Comparison of ENCODE assay signal across 26 cellular contexts in the genomic region with DNA sequence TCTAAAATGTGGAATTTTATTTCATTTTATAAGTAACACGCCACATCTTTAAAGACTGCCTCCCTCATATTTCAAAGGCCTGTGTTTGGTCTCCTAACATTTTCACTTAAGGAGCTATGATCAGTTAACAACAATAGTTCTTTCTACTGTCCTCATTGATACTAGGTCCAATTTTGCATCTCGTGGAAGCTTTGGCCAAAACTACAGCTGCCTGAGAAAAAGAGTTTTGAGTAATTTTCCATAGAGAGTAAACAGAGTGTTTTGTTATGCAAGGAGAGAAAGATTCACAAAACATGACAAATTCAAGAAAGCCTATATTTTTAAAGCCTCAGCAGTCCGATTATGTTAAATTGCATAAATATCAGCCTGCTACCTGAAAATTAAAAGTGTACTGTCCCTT. TPM values are rescaled to one million over a fixed set of nuclear protein-coding genes. Genes with fewer than 3 reads are reported as not detected.
DNase-seq lines count a peak whose midpoint lies in the region; ATAC-seq and TF ChIP-seq lines count a peak whose summit lies in the region.
"Had no signal": no experiment of that assay in that cellular context is flagged by ENCODE, and none has a peak within 500 bp of the region (broad histone marks: within the 10 kb centered on the region; RNA-seq: fewer than 3 reads in every experiment).

No MANE protein-coding gene starts in this region.

- no peak overlapping the region for H3K18ac ChIP-seq in mesenchymal stem cell (ENCODE audit: low read depth in 1 of 2, low read length in 2 of 2)

- no peak overlapping the region for H2AK5ac ChIP-seq in mesenchymal stem cell (ENCODE audit: low read length, severe bottlenecking)

- 42 to 43% methylated on average over 3 of the region's 3 CpGs for WGBS in GM23248 (ENCODE audit: low coverage in 1 of 2, low lambda C conversion rate in 2 of 2, missing lambda C conversion rate in 2 of 2), 2 experiments
- WGBS in mesenchymal stem cell: 44% methylated on average over 2 of the region's 3 CpGs

- no peaks in the 10 kb centered on the region for H4K20me1 ChIP-seq in GM23248 (ENCODE audit: insufficient read depth)

- TF ChIP-seq CTCF in Panc1 (IDR thresholded peaks at IDR 0.05): no peak

- BruUV-seq in Panc1 (replicated peaks; lab: Mats Ljungman, UMichigan): no TSS peak

- no peaks in the 10 kb centered on the region for H3K9me2 ChIP-seq in GM23248 (ENCODE audit: insufficient read depth)

- H3K4ac ChIP-seq in mesenchymal stem cell (ENCODE audit: low read depth in 1 of 2, low read length in 2 of 2): no peak overlapping the region

- H2BK5ac ChIP-seq in mesenchymal stem cell (ENCODE audit: low read depth, low read length, poor library complexity, severe bottlenecking): no peak overlapping the region

- H4K91ac ChIP-seq in mesenchymal stem cell (ENCODE audit: low read length): no peak overlapping the region

- no peak overlapping the region for H2BK12ac ChIP-seq in mesenchymal stem cell (ENCODE audit: low read length in 2 of 2)

- no peak for DNase-seq in GM23248
- no peak for DNase-seq in Panc1 (ENCODE audit: low read depth, low spot score)
- no peak for DNase-seq in mesenchymal stem cell
- no peak for DNase-seq in sciatic nerve (ENCODE audit: low spot score)
- DNase-seq in T-helper 2 cell: no peak
- DNase-seq in stimulated activated CD4-positive, alpha-beta T cell treated with anti-CD3 and anti-CD28 coated beads, Interleukin-12 subunit alpha, Interleukin-12 subunit beta, amount 100 ng/mL, for 4 hours: no peak
- DNase-seq: activated CD4-positive, alpha-beta T cell treated with anti-CD3 and anti-CD28 coated beads, Interleukin-2, amount 50 U/mL, for 4 hours; activated CD4-positive, CD25-positive, alpha-beta regulatory T cell; activated naive CD4-positive, alpha-beta T cell; activated naive CD8-positive, alpha-beta T cell treated with anti-CD3 and anti-CD28 coated beads, Interleukin-2, amount 50 U/mL, for 24 hours; activated T-cell treated with anti-CD3 and anti-CD28 coated beads, Interleukin-2, amount 50 U/mL, for 48 hours; AML-193; CD4-positive, CD25-positive, alpha-beta regulatory T cell; DND-41; head of caudate nucleus; HFFc6; KBM-7; kidney glomerular epithelial cell; NCI-H1092; NCI-H1694 treated with DMSO at 0.1 percent for 48 hours; stimulated activated CD4-positive, alpha-beta T cell treated with anti-CD3 and anti-CD28 coated beads, Interleukin-15, amount 100 ng/mL, for 24 hours; stimulated activated CD4-positive, alpha-beta T cell treated with anti-CD3 and anti-CD28 coated beads, Interleukin-4, amount 100 ng/mL, for 4 hours; substantia nigra; upper lobe of right lung had no signal

- no peaks in the 10 kb centered on the region for H3K9me3 ChIP-seq in GM23248 (ENCODE audit: low read depth)
- H3K9me3 ChIP-seq in Panc1 (ENCODE audit: control insufficient read depth, insufficient read depth, low read depth, low read length): no peaks in the 10 kb centered on the region
- no peaks in the 10 kb centered on the region for H3K9me3 ChIP-seq in mesenchymal stem cell (ENCODE audit: control insufficient read depth, low read length)
- H3K9me3 ChIP-seq: SJSA1, upper lobe of right lung had no signal

- H4K8ac ChIP-seq in mesenchymal stem cell (ENCODE audit: low read length): no peak overlapping the region

- H3K23ac ChIP-seq in mesenchymal stem cell (ENCODE audit: low read length in 2 of 2): no peak overlapping the region

- ATAC-seq in Panc1: no peak
- peak; percentile 30 for ATAC-seq in sciatic nerve
- ATAC-seq in GM19351 (IDR thresholded peaks at IDR 0.05; ENCODE audit: unreplicated experiment): no peak
- ATAC-seq: activated naive CD8-positive, alpha-beta T cell treated with anti-CD3 and anti-CD28 coated beads, Interleukin-2, amount 50 U/mL, for 24 hours; upper lobe of right lung had no signal

- no peak overlapping the region for H3K14ac ChIP-seq in mesenchymal stem cell (ENCODE audit: low read length in 2 of 2)

- H3K4me1 ChIP-seq in GM23248 (ENCODE audit: insufficient read depth) (peaks cover 54% of the 10 kb centered on the region), Panc1 (ENCODE audit: control insufficient read depth, insufficient read depth, low read length) (peaks cover 4% of the 10 kb centered on the region; the same call in 1 of the 2 replicates), mesenchymal stem cell (ENCODE audit: control insufficient read depth, insufficient read depth, low read depth, low read length) (no peaks in the 10 kb centered on the region)
- H3K4me1 ChIP-seq: SJSA1, upper lobe of right lung had no signal

- H2AFZ ChIP-seq in GM23248 (peak overlapping the region; percentile 84), mesenchymal stem cell (ENCODE audit: low read depth, low read length) (no peak overlapping the region)

- H3K79me1 ChIP-seq in mesenchymal stem cell (replicated peaks; ENCODE audit: low read length, poor library complexity, severe bottlenecking): no peaks in the 10 kb centered on the region

- no peaks in the 10 kb centered on the region for H3K36me3 ChIP-seq in GM23248 (ENCODE audit: low read depth)
- H3K36me3 ChIP-seq in Panc1 (ENCODE audit: control insufficient read depth, insufficient read depth, low read length): no peaks in the 10 kb centered on the region
- no peaks in the 10 kb centered on the region for H3K36me3 ChIP-seq in mesenchymal stem cell (ENCODE audit: control insufficient read depth in 1 of 2, insufficient read depth in 2 of 2, low read depth in 1 of 2, low read length in 2 of 2)
- H3K36me3 ChIP-seq: SJSA1, upper lobe of right lung had no signal

- H2BK120ac ChIP-seq in mesenchymal stem cell (ENCODE audit: low read depth, low read length): no peak overlapping the region

- H3K27ac ChIP-seq in GM23248: peak overlapping the region; percentile 77
- peak overlapping the region; percentile 41; the same call in 1 of the 2 replicates for H3K27ac ChIP-seq in Panc1 (ENCODE audit: low read length)
- no peak overlapping the region for H3K27ac ChIP-seq in mesenchymal stem cell (ENCODE audit: low read length, poor library complexity, severe bottlenecking)
- H3K27ac ChIP-seq: SJSA1, upper lobe of right lung had no signal

- peaks cover 20% of the 10 kb centered on the region for H3F3A ChIP-seq in GM23248 (ENCODE audit: insufficient read depth)

- peak overlapping the region; percentile 68; the same call in 1 of the 2 replicates for H3K4me3 ChIP-seq in GM23248
- H3K4me3 ChIP-seq in Panc1 (ENCODE audit: low read depth in 2 of 2, low read length in 2 of 2): no peak overlapping the region
- H3K4me3 ChIP-seq in mesenchymal stem cell (ENCODE audit: insufficient read depth in 1 of 2, low read depth in 1 of 2, low read length in 2 of 2): no peak overlapping the region
- H3K4me3 ChIP-seq: SJSA1, upper lobe of right lung had no signal

- H2BK15ac ChIP-seq in mesenchymal stem cell (ENCODE audit: low read depth, poor library complexity, severe bottlenecking): no peak overlapping the region

- in situ Hi-C loops in GM23248 (cut with MboI) (loop anchor here (25.0 kb wide), 2 partner anchors 319 to 1144 kb away; no protein-coding TSS in a partner anchor), Panc1 (cut with HindIII; ENCODE audit: low pct_unique_long_range_greater_than_20kb, low sequenced_read_pairs) (no loop called here)

- H3K79me2 ChIP-seq in GM23248 (ENCODE audit: insufficient read depth): no peaks in the 10 kb centered on the region

- intact Hi-C loops in Panc1 (cut with micrococcal nuclease; ENCODE audit: unreplicated experiment) (no loop called here), sciatic nerve (cut with DNase I) (no loop called here)

- no peaks in the 10 kb centered on the region for H3K27me3 ChIP-seq in GM23248 (replicated peaks; ENCODE audit: insufficient read depth)
- no peaks in the 10 kb centered on the region for H3K27me3 ChIP-seq in Panc1 (ENCODE audit: control insufficient read depth, insufficient read depth, low read length)
- H3K27me3 ChIP-seq in mesenchymal stem cell (ENCODE audit: control insufficient read depth in 1 of 2, insufficient read depth in 1 of 2, low read length in 2 of 2): no peaks in the 10 kb centered on the region
- H3K27me3 ChIP-seq: SJSA1, upper lobe of right lung had no signal

- CTCF ChIA-PET in Panc1 (lab: Charles Lee): no interaction called here

- H3K4me2 ChIP-seq in GM23248 (ENCODE audit: unreplicated experiment) (peak overlapping the region; percentile 94), mesenchymal stem cell (ENCODE audit: low read length, poor library complexity, severe bottlenecking) (no peak overlapping the region)

- POLR2A ChIA-PET in Panc1 (lab: Charles Lee): no interaction called here

- peak overlapping the region; percentile 72; the same call in 1 of the 2 replicates for H3K9ac ChIP-seq in GM23248
- H3K9ac ChIP-seq in mesenchymal stem cell (ENCODE audit: low read length): peak overlapping the region; percentile 95

RNA-seq across cellular contexts. Expression of a gene that starts 11.4 kb away (rescaled TPM):
- 236 and 255 TPM in 2 replicates for total RNA-seq in GM23248 (2014; rRNA removed; shearing (Covaris generic))
- polyA plus RNA-seq in GM23248 (2016; fragmentation: Nextera tagmentation; extraction: Ambion mirVana): 114 and 119 TPM in 2 replicates
- total RNA-seq in Panc1 (2021; ENCODE audit: unreplicated experiment): 10.8 TPM
- 10.2 TPM for polyA plus RNA-seq in Panc1 (2012; ENCODE audit: insufficient read length)
- 160 TPM for polyA plus RNA-seq in mesenchymal stem cell (2013, experiment 1 of 2)
- 161 TPM for polyA plus RNA-seq in mesenchymal stem cell (2013, experiment 2 of 2)
- total RNA-seq in sciatic nerve: 34.4 TPM
- polyA plus RNA-seq: CD4-positive, CD25-positive, alpha-beta regulatory T cell had no signal
